In genomic region chr12:51163795-51164194, GRCh38 we compare ENCODE assay signal across 24 cellular contexts. TPM values are rescaled to one million over a fixed set of nuclear protein-coding genes. Genes with fewer than 3 reads are reported as not detected.
DNase-seq lines count a peak whose midpoint lies in the region; ATAC-seq, FAIRE-seq and TF ChIP-seq lines count a peak whose summit lies in the region.
"Had no signal": no experiment of that assay in that cellular context is flagged by ENCODE, and none has a peak within 500 bp of the region (broad histone marks: within the 10 kb centered on the region; RNA-seq: fewer than 3 reads in every experiment).

No MANE protein-coding gene starts in this region.

- H3K9me3 ChIP-seq in HEK293 (ENCODE audit: control insufficient read depth, insufficient read depth, low read depth, low read length) (no peaks in the 10 kb centered on the region), K562 (replicated peaks; ENCODE audit: control insufficient read depth, insufficient read depth, low read depth, low read length) (no peaks in the 10 kb centered on the region), ascending aorta (no peaks in the 10 kb centered on the region)
- H3K9me3 ChIP-seq: BLaER1, Caco-2, HAP-1 had no signal

- H3K27me3 Mint-ChIP-seq in effector memory CD8-positive, alpha-beta T cell, result no peaks in the 10 kb centered on the region
- H3K27me3 Mint-ChIP-seq: B cell; CD4-positive, CD25-positive, alpha-beta regulatory T cell had no signal

- peak; percentile 5 for DNase-seq in activated CD8-positive, alpha-beta memory T cell treated with anti-CD3 and anti-CD28 coated beads for 24 hours
- DNase-seq in activated CD8-positive, alpha-beta memory T cell treated with anti-CD3 and anti-CD28 coated beads, Interleukin-2, amount 50 U/mL, for 48 hours, result no peak
- DNase-seq in K562 (ENCODE audit: extremely low read depth in 1 of 4, low spot score in 3 of 4) (no peak), foreskin fibroblast (no peak), ascending aorta (ENCODE audit: low spot score in 2 of 2) (no peak)
- DNase-seq in effector memory CD8-positive, alpha-beta T cell, result no peak
- DNase-seq: Caco-2; CD4-positive, CD25-positive, alpha-beta regulatory T cell; DMS153; DND-41; GDM1; GOT3 had no signal

- TF ChIP-seq RAD21 in K562 (CRISPR knock-in tag; conservative IDR thresholded peaks at IDR 0.05 in 1 of 2, IDR thresholded peaks at IDR 0.05 in 1 of 2), result no peak

- ATAC-seq in K562 (no peak), GM19023 (IDR thresholded peaks at IDR 0.05; ENCODE audit: unreplicated experiment) (no peak)
- no peak for ATAC-seq in effector memory CD8-positive, alpha-beta T cell (replicated peaks)
- ATAC-seq: CD8-positive, alpha-beta T cell; GM12878 had no signal

- no peak overlapping the region for H3K4me3 Mint-ChIP-seq in effector memory CD8-positive, alpha-beta T cell
- H3K4me3 Mint-ChIP-seq: B cell; CD8-positive, alpha-beta T cell had no signal

- H3K27ac Mint-ChIP-seq in effector memory CD8-positive, alpha-beta T cell, result peak overlapping the region; percentile 28 to 74
- H3K27ac Mint-ChIP-seq: B cell; CD8-positive, alpha-beta T cell had no signal

- CTCF ChIA-PET in HEK293 (lab: Yijun Ruan, JAX) (no interaction called here), K562 (lab: Yijun Ruan, JAX; ENCODE audit: low intra/inter-chr PET ratio) (no interaction called here)

- no peak for FAIRE-seq in K562 (lab: Jason Lieb, UNC)
- FAIRE-seq: A204.1, GM12878, GM18507, H54 had no signal

- H3K27me3 ChIP-seq in K562 (ENCODE audit: control insufficient read depth in 2 of 2, insufficient read depth in 2 of 2, low read length in 2 of 2), result no peaks in the 10 kb centered on the region
- no peaks in the 10 kb centered on the region for H3K27me3 ChIP-seq in ascending aorta
- H3K27me3 ChIP-seq: BLaER1 had no signal

- intact Hi-C loops in K562 (cut with micrococcal nuclease), result no loop called here
- intact Hi-C loops in ascending aorta (cut with DNase I), result no loop called here

- no peak overlapping the region for H2AFZ ChIP-seq in K562 (ENCODE audit: low read depth, low read length)

- TF ChIP-seq POLR2A in K562 (conservative IDR thresholded peaks at IDR 0.05), result no peak

- no peak for TF ChIP-seq EP300 in K562 (IDR thresholded peaks at IDR 0.05; ENCODE audit: low read length)

- no peak overlapping the region for H3K4me3 ChIP-seq in HEK293 (ENCODE audit: low read depth, low read length)
- no peak overlapping the region for H3K4me3 ChIP-seq in K562
- no peak overlapping the region for H3K4me3 ChIP-seq in foreskin fibroblast (ENCODE audit: low read depth in 1 of 2, low read length in 2 of 2)
- H3K4me3 ChIP-seq in ascending aorta, result no peak overlapping the region
- H3K4me3 ChIP-seq: BLaER1, GM12878, HAP-1 had no signal

- no peaks in the 10 kb centered on the region for H3K9me1 ChIP-seq in K562 (ENCODE audit: control insufficient read depth, insufficient read depth, low read length)

- no peak overlapping the region for H3K9ac ChIP-seq in K562 (ENCODE audit: insufficient read depth in 1 of 2, low read depth in 2 of 2, low read length in 2 of 2)
- H3K9ac ChIP-seq: BLaER1 had no signal

- peaks cover 73% of the 10 kb centered on the region for H3K79me2 ChIP-seq in K562 (ENCODE audit: control insufficient read depth, insufficient read depth, low read length)

- H3K27ac ChIP-seq in HEK293 (ENCODE audit: extremely low read depth, low read depth, low read length) (no peak overlapping the region), K562 (ENCODE audit: extremely low read depth, low read depth, low read length) (no peak overlapping the region), ascending aorta (no peak overlapping the region)
- H3K27ac ChIP-seq: 22Rv1, BLaER1, C4-2B had no signal

- H3K36me3 Mint-ChIP-seq in effector memory CD8-positive, alpha-beta T cell (ENCODE audit: insufficient read depth), result peaks cover 11% of the 10 kb centered on the region

- H3K4me2 ChIP-seq in K562 (ENCODE audit: insufficient read depth, low read length), result no peak overlapping the region
- H3K4me2 ChIP-seq: BLaER1 had no signal

- WGBS in K562 (ENCODE audit: insufficient coverage, low coverage, missing lambda C conversion rate), result 69% methylated on average over 3 of the region's 3 CpGs

- no peaks in the 10 kb centered on the region for H3K4me1 ChIP-seq in HEK293 (ENCODE audit: control insufficient read depth, insufficient read depth, low read length)
- H3K4me1 ChIP-seq in K562 (replicated peaks in 1 of 2; ENCODE audit: control insufficient read depth in 2 of 2, insufficient read depth in 2 of 2, low read length in 2 of 2), result peaks cover 7 to 13% of the 10 kb centered on the region in 2 experiments; a peak in 4 of 5 replicates
- H3K4me1 ChIP-seq in ascending aorta, result no peaks in the 10 kb centered on the region
- H3K4me1 ChIP-seq: BLaER1 had no signal

- peaks cover 23 to 47% of the 10 kb centered on the region in 2 donors for H3K4me1 Mint-ChIP-seq in effector memory CD8-positive, alpha-beta T cell (ENCODE audit: low read depth in 2 of 2)

- in situ Hi-C loops in K562 (cut with MboI), result no loop called here

- TF ChIP-seq CTCF in HEK293 (tag by site-specific recombination; IDR thresholded peaks at IDR 0.05), result no peak
- no peak for TF ChIP-seq CTCF in K562 (IDR thresholded peaks at IDR 0.05 in 2 of 3, conservative IDR thresholded peaks at IDR 0.05 in 1 of 3; ENCODE audit: insufficient read depth in 2 of 3, low read depth in 1 of 3, low read length in 3 of 3)
- TF ChIP-seq CTCF in foreskin fibroblast (IDR thresholded peaks at IDR 0.05; ENCODE audit: low read depth, low read length), result no peak
- TF ChIP-seq CTCF in ascending aorta (IDR thresholded peaks at IDR 0.05), result no peak

- peaks cover 6% of the 10 kb centered on the region; the same call in 1 of the 2 replicates for H4K20me1 ChIP-seq in K562 (replicated peaks; ENCODE audit: control insufficient read depth, insufficient read depth, low read length)
- H4K20me1 ChIP-seq: BLaER1 had no signal

- BruUV-seq in K562 (replicated peaks; lab: Mats Ljungman, UMichigan), result no TSS peak

- no peaks in the 10 kb centered on the region for H3K9me3 Mint-ChIP-seq in effector memory CD8-positive, alpha-beta T cell

- H3K36me3 ChIP-seq in HEK293 (ENCODE audit: control insufficient read depth in 2 of 2, insufficient read depth in 1 of 2, low read length in 2 of 2) (peaks cover 0 to 5% of the 10 kb centered on the region in 2 experiments; a peak in 1 of 3 replicates), K562 (ENCODE audit: control insufficient read depth, insufficient read depth, low read length) (peaks cover 17% of the 10 kb centered on the region; the same call in 2 of the 3 replicates), ascending aorta (peaks cover 0 to 5% of the 10 kb centered on the region in 2 donors)
- H3K36me3 ChIP-seq: BLaER1, HAP-1 had no signal

- POLR2A ChIA-PET in HEK293 (lab: Yijun Ruan, JAX) (no interaction called here), K562 (lab: Yijun Ruan, JAX) (interaction anchor here (2.0 kb wide), 1 partner anchor 8 kb away, joined by 8 read pairs; the partner anchor contains the start of gene TFCP2)

TF ChIP-seq in HEK293, 187 proteins besides CTCF, POLR2A, EP300 and RAD21 (continues in another document):
- TF ChIP-seq ZNF302 (tag by site-specific recombination; IDR thresholded peaks at IDR 0.05; ENCODE audit: low read depth) (no peak), HOXC10 (CRISPR knock-in tag; IDR thresholded peaks at IDR 0.05) (no peak), ZFP37 (tag by site-specific recombination; IDR thresholded peaks at IDR 0.05) (no peak)

TF ChIP-seq in K562, 482 proteins besides CTCF, POLR2A, EP300 and RAD21 (continues in another document):
- no peak for TF ChIP-seq FOXA3 (CRISPR knock-in tag; conservative IDR thresholded peaks at IDR 0.05 in 1 of 2, IDR thresholded peaks at IDR 0.05 in 1 of 2)

RNA-seq across cellular contexts. Expression of gene TFCP2, which starts 9.1 kb away (rescaled TPM):
- total RNA-seq in K562 (2011; cell fraction: chromatin; rRNA removed; ENCODE audit: low replicate concordance), result 20.7 and 41.6 TPM in 2 replicates
- 12.0 and 14.1 TPM in 2 replicates for total RNA-seq in K562 (2011; cell fraction: nucleolus; rRNA removed)
- total RNA-seq in K562 (2011; cell fraction: nucleoplasm; rRNA removed), result 23.2 and 35.4 TPM in 2 replicates
- total RNA-seq in K562 (2014; rRNA removed) (17.2 and 18.1 TPM in 2 replicates), K562 (2014; rRNA removed; fragmentation: Illumina TruSeq; extraction: Trizol) (17.4 and 21.1 TPM in 2 replicates), K562 (2015; rRNA removed; fragmentation: Illumina TruSeq; extraction: Trizol) (17.2 and 19.3 TPM in 2 replicates), K562 (2021) (26.9 and 29.0 TPM in 2 replicates), ascending aorta (3.0 TPM)
- polyA plus RNA-seq in K562 (2011; rRNA removed) (25.4 and 34.4 TPM in 2 replicates), K562 (2014; fragmentation: Illumina TruSeq; extraction: Trizol) (35.2 and 38.9 TPM in 2 replicates), K562 (2014; fragmentation: Nextera tagmentation; extraction: Ambion mirVana) (10 to 100 TPM in 1 of 2 experiments, 1 to 10 TPM in 1; 8.0 to 17.8 TPM), K562 (2014; rRNA removed) (24.2 and 27.5 TPM in 2 replicates)
- 11.5 and 16.8 TPM in 2 replicates for polyA plus RNA-seq in K562 (2011; cell fraction: cytosol; rRNA removed)
- 12.3 and 14.5 TPM in 2 replicates for polyA plus RNA-seq in K562 (2011; cell fraction: nucleus; rRNA removed)
- polyA plus RNA-seq in K562 (2012), result 22.6 and 28.0 TPM in 2 replicates
- 26.0 and 28.2 TPM in 2 replicates for polyA minus RNA-seq in K562 (2011; rRNA and poly(A)+ RNA removed)
- 10.6 and 11.7 TPM in 2 replicates for polyA minus RNA-seq in K562 (2011; cell fraction: cytosol; rRNA and poly(A)+ RNA removed)
- 4.8 and 7.7 TPM in 2 replicates for polyA minus RNA-seq in K562 (2011; cell fraction: nucleus; rRNA and poly(A)+ RNA removed)

RNA-seq across cellular contexts. Expression of gene POU6F1, which starts 54.1 kb away (rescaled TPM):
- 8.6 and 29.6 TPM in 2 replicates for total RNA-seq in K562 (2011; cell fraction: chromatin; rRNA removed; ENCODE audit: low replicate concordance)
- 5.3 and 7.0 TPM in 2 replicates for total RNA-seq in K562 (2011; cell fraction: nucleolus; rRNA removed)
- total RNA-seq in K562 (2011; cell fraction: nucleoplasm; rRNA removed), result 13.7 and 24.2 TPM in 2 replicates
- total RNA-seq in K562 (2014; rRNA removed) (0.36 and 1.3 TPM in 2 replicates), K562 (2014; rRNA removed; fragmentation: Illumina TruSeq; extraction: Trizol) (1.4 and 2.0 TPM in 2 replicates), K562 (2015; rRNA removed; fragmentation: Illumina TruSeq; extraction: Trizol) (0.98 and 1.1 TPM in 2 replicates), K562 (2021) (3.3 and 4.0 TPM in 2 replicates), ascending aorta (24.7 TPM)
- polyA plus RNA-seq in K562 (2011; rRNA removed) (3.0 and 3.4 TPM in 2 replicates), K562 (2014; fragmentation: Illumina TruSeq; extraction: Trizol) (1.1 and 1.4 TPM in 2 replicates), K562 (2014; fragmentation: Nextera tagmentation; extraction: Ambion mirVana) (under 1 TPM; 0.14 to 0.25 TPM), K562 (2014; rRNA removed) (0.78 and 1.4 TPM in 2 replicates)
- 1.2 and 1.3 TPM in 2 replicates for polyA plus RNA-seq in K562 (2011; cell fraction: cytosol; rRNA removed)
- 7.9 and 10.0 TPM in 2 replicates for polyA plus RNA-seq in K562 (2011; cell fraction: nucleus; rRNA removed)
- 0.89 and 5.9 TPM in 2 replicates for polyA plus RNA-seq in K562 (2012)
- polyA minus RNA-seq in K562 (2011; rRNA and poly(A)+ RNA removed), result 1.5 and 1.6 TPM in 2 replicates
- polyA minus RNA-seq in K562 (2011; cell fraction: cytosol; rRNA and poly(A)+ RNA removed), result 2.1 and 2.3 TPM in 2 replicates
- 2.3 and 3.6 TPM in 2 replicates for polyA minus RNA-seq in K562 (2011; cell fraction: nucleus; rRNA and poly(A)+ RNA removed)
